Comparison of ENCODE assay signal across 33 cellular contexts in genomic region chr10:34001831-34002230, GRCh38.
"Had no signal": no experiment of that assay in that cellular context is flagged by ENCODE, and none has a peak within 500 bp of the region (broad histone marks: within the 10 kb centered on the region; RNA-seq: fewer than 3 reads in every experiment).

No MANE protein-coding gene starts in this region.

- DNase-seq: activated effector memory CD4-positive, alpha-beta T cell treated with anti-CD3 and anti-CD28 coated beads, Interleukin-2, amount 50 U/mL, for 16 hours; activated effector memory CD4-positive, alpha-beta T cell treated with Interleukin-2 at 50 U/mL for 16 hours; activated gamma-delta T cell; activated gamma-delta T cell treated with Interleukin-2 at 50 U/mL for 16 hours; activated naive CD4-positive, alpha-beta T cell; activated naive CD4-positive, alpha-beta T cell treated with anti-CD3 and anti-CD28 coated beads for 36 hours; activated naive CD4-positive, alpha-beta T cell treated with anti-CD3 and anti-CD28 coated beads, Interleukin-2, amount 10 ng/mL, durations not matched to agents 7 days and 5 days; activated naive CD4-positive, alpha-beta T cell treated with anti-CD3 and anti-CD28 coated beads, Interleukin-2, amount 50 U/mL, for 16 hours; activated naive CD4-positive, alpha-beta T cell treated with Interleukin-2 at 50 U/mL for 16 hours; activated naive CD8-positive, alpha-beta T cell treated with anti-CD3 and anti-CD28 coated beads for 36 hours; activated naive CD8-positive, alpha-beta T cell treated with anti-CD3 and anti-CD28 coated beads, Interleukin-2, amount 10 ng/mL, durations not matched to agents 7 days and 5 days; activated naive CD8-positive, alpha-beta T cell treated with anti-CD3 and anti-CD28 coated beads, Interleukin-2, amount 50 U/mL, for 24 hours; activated T-cell treated with anti-CD3 and anti-CD28 coated beads, Interleukin-2, amount 50 U/mL, for 4 hours; activated T-cell treated with anti-CD3 and anti-CD28 coated beads, Interleukin-2, amount 50 U/mL, for 48 hours; activated T-cell treated with anti-CD3 and anti-CD28 coated beads, Interleukin-2, amount 50 U/mL, for 72 hours; adrenal gland; amniotic stem cell; amygdala; aorta; body of pancreas; caudate nucleus; central memory CD4-positive, alpha-beta T cell; cerebellar nuclear complex; colonic mucosa had no signal

- H3K27ac ChIP-seq: adrenal gland, ascending aorta, brain microvascular endothelial cell, breast epithelium, cardiac muscle cell, colonic mucosa had no signal

- FAIRE-seq: astrocyte, bronchial epithelial cell, colon had no signal

- H3K36me3 ChIP-seq: adrenal gland, ascending aorta, brain microvascular endothelial cell, breast epithelium, cardiac muscle cell, colonic mucosa had no signal

- H3K4me1 ChIP-seq: adrenal gland, ascending aorta, breast epithelium, colonic mucosa had no signal

- H3K4me3 ChIP-seq: adrenal gland, ascending aorta, body of pancreas, breast epithelium, cardiac muscle cell, colonic mucosa had no signal

- H3K9me3 ChIP-seq: adrenal gland, ascending aorta, body of pancreas, breast epithelium, colonic mucosa had no signal

- H3K27me3 ChIP-seq: adrenal gland, ascending aorta, body of pancreas, brain microvascular endothelial cell, breast epithelium, cardiac muscle cell, colonic mucosa had no signal

- ATAC-seq: activated naive CD4-positive, alpha-beta T cell treated with anti-CD3 and anti-CD28 coated beads, Interleukin-2, amount 50 U/mL, for 72 hours; activated naive CD8-positive, alpha-beta T cell treated with anti-CD3 and anti-CD28 coated beads, Interleukin-2, amount 50 U/mL, for 24 hours; activated T-cell treated with anti-CD3 and anti-CD28 coated beads, Interleukin-2, amount 50 U/mL, for 4 hours; activated T-cell treated with anti-CD3 and anti-CD28 coated beads, Interleukin-2, amount 50 U/mL, for 72 hours; activated T-helper 17 cell treated with anti-CD3 and anti-CD28 coated beads, Interleukin-2, amount 50 U/mL, for 72 hours had no signal
